ENCODE assay signal across 1 cellular context in genomic region chr16:88662222-88662842, GRCh38.
A peak's percentile ranks its signal among the peaks of the same experiment; 100 is the strongest.
TF ChIP-seq lines count a peak whose summit lies in the region.

No MANE protein-coding gene starts in this region.

TF ChIP-seq in HEK293, 187 proteins besides CTCF, POLR2A, EP300 and RAD21 (continued from another document):
- TF ChIP-seq HIC1 (tag by site-specific recombination; IDR thresholded peaks at IDR 0.05) (no peak), ZNF133 (tag by site-specific recombination; IDR thresholded peaks at IDR 0.05) (no peak), WT1 (tag by site-specific recombination; IDR thresholded peaks at IDR 0.05) (no peak), ZNF558 (tag by site-specific recombination; IDR thresholded peaks at IDR 0.05) (no peak), GLI4 (tag by site-specific recombination; IDR thresholded peaks at IDR 0.05) (no peak), ZBTB17 (tag by site-specific recombination; IDR thresholded peaks at IDR 0.05) (peak; percentile 90), ZNF223 (tag by site-specific recombination; IDR thresholded peaks at IDR 0.05) (no peak), ZNF670 (tag by site-specific recombination; IDR thresholded peaks at IDR 0.05; ENCODE audit: low read depth) (no peak), ELK4 (IDR thresholded peaks at IDR 0.05; ENCODE audit: borderline replicate concordance, low read depth, low read length) (no peak), ZNF513 (tag by site-specific recombination; IDR thresholded peaks at IDR 0.05) (no peak), SETDB1 (IDR thresholded peaks at IDR 0.05; ENCODE audit: insufficient read length, low read length) (no peak), PRDM4 (tag by site-specific recombination; IDR thresholded peaks at IDR 0.05) (no peak), GLIS2 (tag by site-specific recombination; IDR thresholded peaks at IDR 0.05) (peak; percentile 29; the same call in 1 of the 2 replicates), ZNF521 (tag by site-specific recombination; IDR thresholded peaks at IDR 0.05) (no peak), ZXDB (tag by site-specific recombination; IDR thresholded peaks at IDR 0.05) (no peak), ZNF623 (tag by site-specific recombination; IDR thresholded peaks at IDR 0.05) (no peak), ZNF747 (tag by site-specific recombination; IDR thresholded peaks at IDR 0.05) (no peak), ZNF366 (tag by site-specific recombination; conservative IDR thresholded peaks at IDR 0.05) (no peak), ZNF830 (tag by site-specific recombination; IDR thresholded peaks at IDR 0.05; ENCODE audit: low read depth) (no peak), ZBTB44 (tag by site-specific recombination; IDR thresholded peaks at IDR 0.05) (no peak), ZNF121 (tag by site-specific recombination; IDR thresholded peaks at IDR 0.05) (0 out of 2 replicates have a peak, but pooled peaks have one; percentile 14), ZNF596 (tag by site-specific recombination; IDR thresholded peaks at IDR 0.05) (no peak), ZBTB21 (tag by site-specific recombination; IDR thresholded peaks at IDR 0.05) (no peak), ZNF174 (tag by site-specific recombination; IDR thresholded peaks at IDR 0.05) (0 out of 2 replicates have a peak, but pooled peaks have one; percentile 29), TCF7L2 (IDR thresholded peaks at IDR 0.05; ENCODE audit: borderline replicate concordance, low read depth, low read length) (no peak), ZNF335 (tag by site-specific recombination; conservative IDR thresholded peaks at IDR 0.05) (peak; percentile 29), ZNF132 (tag by site-specific recombination; IDR thresholded peaks at IDR 0.05; ENCODE audit: borderline replicate concordance) (no peak), ZNF2 (tag by site-specific recombination; IDR thresholded peaks at IDR 0.05) (no peak), KLF9 (tag by site-specific recombination; IDR thresholded peaks at IDR 0.05; ENCODE audit: low read depth) (no peak), KLF8 (tag by site-specific recombination; IDR thresholded peaks at IDR 0.05) (no peak), MEIS1 (CRISPR knock-in tag; IDR thresholded peaks at IDR 0.05; ENCODE audit: borderline replicate concordance) (no peak), SCRT1 (tag by site-specific recombination; IDR thresholded peaks at IDR 0.05; ENCODE audit: borderline replicate concordance) (no peak)
TF ChIP-seq in HEK293: peak in this region for 6.
